Comparison of ENCODE assay signal across 23 cellular contexts in genomic region chrX:1305411-1305810, GRCh38. TPM values are rescaled to one million over a fixed set of nuclear protein-coding genes. Genes with fewer than 3 reads are reported as not detected.
DNase-seq lines count a peak whose midpoint lies in the region; ATAC-seq, FAIRE-seq and TF ChIP-seq lines count a peak whose summit lies in the region.
"Had no signal": no experiment of that assay in that cellular context is flagged by ENCODE, and none has a peak within 500 bp of the region (broad histone marks: within the 10 kb centered on the region; RNA-seq: fewer than 3 reads in every experiment).

No MANE protein-coding gene starts in this region.

- TF ChIP-seq POLR2A in spleen (IDR thresholded peaks at IDR 0.05): no peak

- TF ChIP-seq CTCF in CD14-positive monocyte (IDR thresholded peaks at IDR 0.05) (no peak), kidney (IDR thresholded peaks at IDR 0.05; ENCODE audit: borderline replicate concordance, extremely low read depth, insufficient read depth) (no peak), spleen (IDR thresholded peaks at IDR 0.05 in 8 of 11, conservative IDR thresholded peaks at IDR 0.05 in 3 of 11) (no peak), psoas muscle (IDR thresholded peaks at IDR 0.05) (no peak)

- H3K9ac ChIP-seq in kidney (ENCODE audit: low read length in 2 of 2): no peak overlapping the region
- H3K9ac ChIP-seq: BLaER1 treated with 17β-estradiol and CSF1 and Interleukin-3, amounts not matched to agents 10 nM and 100 nM had no signal

- peaks cover 0 to 5% (median 0%) of the 10 kb centered on the region in 3 donors for H3K27me3 Mint-ChIP-seq in CD14-positive monocyte (ENCODE audit: low read depth in 3 of 3)

- peak overlapping the region in 6 of 7 donors; percentile 26 to 76 (median 57) for H3K27ac Mint-ChIP-seq in CD14-positive monocyte
- H3K27ac Mint-ChIP-seq: GM23338 had no signal

- no peaks in the 10 kb centered on the region for H3K9me3 ChIP-seq in kidney (ENCODE audit: control insufficient read depth in 1 of 2, low read length in 2 of 2)
- peaks cover 0 to 14% (median 5%) of the 10 kb centered on the region in 8 donors for H3K9me3 ChIP-seq in spleen
- peaks cover 5% of the 10 kb centered on the region for H3K9me3 ChIP-seq in psoas muscle
- H3K9me3 ChIP-seq: A549, BE2C had no signal

- peaks cover 73 to 95% of the 10 kb centered on the region in 2 donors for H3K36me3 Mint-ChIP-seq in CD14-positive monocyte

- no peak for ATAC-seq in GM18519 (IDR thresholded peaks at IDR 0.05; ENCODE audit: low FRiP score, unreplicated experiment)
- ATAC-seq in psoas muscle: no peak
- no peak for ATAC-seq in HG02623 (IDR thresholded peaks at IDR 0.05; ENCODE audit: unreplicated experiment)
- ATAC-seq: GM23338, HCT116 had no signal

- no peak overlapping the region for H3K27ac ChIP-seq in kidney (ENCODE audit: low read depth in 2 of 2, low read length in 2 of 2)
- H3K27ac ChIP-seq in spleen: no peak overlapping the region
- no peak overlapping the region for H3K27ac ChIP-seq in psoas muscle
- H3K27ac ChIP-seq: A549; BLaER1 treated with 17β-estradiol and CSF1 and Interleukin-3, amounts not matched to agents 10 nM and 100 nM had no signal

- H3K9me3 Mint-ChIP-seq in CD14-positive monocyte: peaks cover 17 to 23% (median 18%) of the 10 kb centered on the region in 7 donors

- H3K27me3 ChIP-seq in spleen (replicated peaks in 1 of 7): no peaks in the 10 kb centered on the region
- H3K27me3 ChIP-seq in psoas muscle (ENCODE audit: insufficient read depth in 3 of 3, low read length in 2 of 3): no peaks in the 10 kb centered on the region
- H3K27me3 ChIP-seq: BE2C; BLaER1 treated with 17β-estradiol and CSF1 and Interleukin-3, amounts not matched to agents 10 nM and 100 nM had no signal

- 91 to 95% (median 92%) methylated on average over 14 of the region's 14 CpGs for WGBS in spleen, 5 donors
- 86 to 90% (median 87%) methylated on average over 14 of the region's 14 CpGs for WGBS in psoas muscle, 3 donors

- no peak for DNase-seq in CD14-positive monocyte (ENCODE audit: low spot score)
- peak; percentile 1 for DNase-seq in RPMI8226
- peak; percentile 61 for DNase-seq in kidney
- peak; percentile 41 for DNase-seq in spleen
- no peak for DNase-seq in psoas muscle
- DNase-seq: 8988T; ACHN; AML-193; BE2C; Calu3; CD4-positive, alpha-beta memory T cell; COR-L47; DMS153; DND-41; H9 had no signal

- H3K4me3 ChIP-seq in kidney (ENCODE audit: low read length in 2 of 2) (no peak overlapping the region), spleen (no peak overlapping the region), psoas muscle (no peak overlapping the region)
- H3K4me3 ChIP-seq: A549; BLaER1 treated with 17β-estradiol and CSF1 and Interleukin-3, amounts not matched to agents 10 nM and 100 nM; GM23338 had no signal

- no peak for FAIRE-seq in kidney (lab: Jason Lieb, UNC)
- FAIRE-seq: A549, G401.6, GM12892 had no signal

- H3K36me3 ChIP-seq in kidney (ENCODE audit: control insufficient read depth in 1 of 2, insufficient read depth in 2 of 2, low read length in 2 of 2) (no peaks in the 10 kb centered on the region), spleen (peaks cover 0 to 90% (median 0%) of the 10 kb centered on the region in 6 donors), psoas muscle (ENCODE audit: insufficient read depth in 1 of 2, low read depth in 1 of 2) (no peaks in the 10 kb centered on the region)
- H3K36me3 ChIP-seq: BE2C had no signal

- H3K4me1 ChIP-seq in kidney (ENCODE audit: control insufficient read depth in 1 of 2, insufficient read depth in 1 of 2, low read depth in 1 of 2, low read length in 2 of 2): no peaks in the 10 kb centered on the region
- no peaks in the 10 kb centered on the region for H3K4me1 ChIP-seq in spleen
- no peaks in the 10 kb centered on the region for H3K4me1 ChIP-seq in psoas muscle
- H3K4me1 ChIP-seq: A549; BE2C; BLaER1 treated with 17β-estradiol and CSF1 and Interleukin-3, amounts not matched to agents 10 nM and 100 nM had no signal

- no peak overlapping the region for H3K4me3 Mint-ChIP-seq in CD14-positive monocyte
- H3K4me3 Mint-ChIP-seq: CD4-positive, alpha-beta memory T cell; GM23338; H9 had no signal

- intact Hi-C loops in CD14-positive monocyte (cut with micrococcal nuclease): loop anchor here in 1 of 2 donors (5.0 kb wide), 1 partner anchor 33 kb away; no protein-coding TSS in a partner anchor
- intact Hi-C loops in kidney (cut with DNase I): no loop called here
- intact Hi-C loops in spleen (cut with DNase I; ENCODE audit: low total_unique reads): no loop called here
- intact Hi-C loops in psoas muscle (cut with DNase I): no loop called here

- no peaks in the 10 kb centered on the region for H3K4me1 Mint-ChIP-seq in CD14-positive monocyte

RNA-seq across cellular contexts. Expression of gene IL3RA, which starts 31.2 kb away (rescaled TPM):
- polyA plus RNA-seq in CD14-positive monocyte (10 to 100 TPM in 1 of 2 donors, 1 to 10 TPM in 1; 4.4 to 12.0 TPM), kidney (ENCODE audit: insufficient read depth, low read depth, low replicate concordance) (10.2 TPM), spleen (10 to 100 TPM in 1 of 3 donors, 1 to 10 TPM in 2; 6.7 to 11.2 (median 9.4) TPM), psoas muscle (1 to 10 TPM; 3.4 to 7.0 (median 4.6) TPM)
- total RNA-seq in kidney (4.6 TPM), spleen (1 to 10 TPM; 2.4 to 8.6 (median 5.4) TPM), psoas muscle (1 to 10 TPM; 1.5 to 8.3 (median 4.6) TPM)
- total RNA-seq: Calu3, GM23338 had no signal

RNA-seq across cellular contexts. Expression of gene CSF2RA, which starts 36.8 kb away (rescaled TPM):
- 100 to 1,000 TPM in 1 of 2 donors, 10 to 100 TPM in 1; 73.8 to 125 TPM for polyA plus RNA-seq in CD14-positive monocyte
- 15.5 TPM for total RNA-seq in kidney
- polyA plus RNA-seq in kidney (ENCODE audit: insufficient read depth, low read depth, low replicate concordance): 1.9 TPM
- total RNA-seq in spleen: 10 to 100 TPM in 6 of 7 donors, 1 to 10 TPM in 1; 5.3 to 62.4 (median 25.5) TPM
- polyA plus RNA-seq in spleen: 10 to 100 TPM; 16.2 to 53.7 (median 25.5) TPM
- 1 to 10 TPM in 2 of 4 donors, under 1 TPM in 2; 0.95 to 2.0 (median 1.1) TPM for total RNA-seq in psoas muscle
- polyA plus RNA-seq in psoas muscle: under 1 TPM; 0.48 to 0.74 (median 0.49) TPM

Comparison
In these comparisons a context has a peak if more than half of its experiments do, and no peak if none do; other contexts are left out.
1. DNase-seq: peak in RPMI8226 (single experiment), kidney (single experiment) and spleen (single experiment); none in CD14-positive monocyte (single experiment) and psoas muscle (0 of 2).